Comparison of ENCODE assay signal across 20 cellular contexts in genomic region chr3:155647988-155648591, GRCh38.
"Had no signal": no experiment of that assay in that cellular context is flagged by ENCODE, and none has a peak within 500 bp of the region (broad histone marks: within the 10 kb centered on the region; RNA-seq: fewer than 3 reads in every experiment).

No MANE protein-coding gene starts in this region.

- DNase-seq: activated B cell treated with CpG ODN at 0.5 μM for 24 hours; activated CD4-positive, alpha-beta T cell treated with anti-CD3 and anti-CD28 coated beads for 48 hours; activated CD8-positive, alpha-beta memory T cell treated with anti-CD3 and anti-CD28 coated beads, Interleukin-2, amount 50 U/mL, for 4 hours; activated CD8-positive, alpha-beta T cell treated with anti-CD3 and anti-CD28 coated beads for 36 hours; activated gamma-delta T cell; activated T-cell treated with anti-CD3 and anti-CD28 coated beads, Interleukin-2, amount 50 U/mL, for 72 hours; dorsolateral prefrontal cortex; hippocampal formation; kidney; left ventricle myocardium inferior; pancreas; retina; stimulated activated CD4-positive, alpha-beta T cell treated with anti-CD3 and anti-CD28 coated beads, Interleukin-4, amount 100 ng/mL, for 24 hours; stimulated activated naive CD4-positive, alpha-beta T cell; T-helper 2 cell had no signal

- H3K27ac Mint-ChIP-seq: activated B cell treated with CpG ODN at 0.5 μM for 24 hours; activated CD8-positive, alpha-beta T cell treated with anti-CD3 and anti-CD28 coated beads for 36 hours; activated naive CD4-positive, alpha-beta T cell treated with anti-CD3 and anti-CD28 coated beads, Interleukin-2, amount 50 U/mL, for 72 hours; activated T-cell treated with anti-CD3 and anti-CD28 coated beads, Interleukin-2, amount 50 U/mL, for 72 hours had no signal

- ATAC-seq: activated CD8-positive, alpha-beta T cell treated with anti-CD3 and anti-CD28 coated beads for 36 hours; activated naive CD4-positive, alpha-beta T cell treated with anti-CD3 and anti-CD28 coated beads, Interleukin-2, amount 50 U/mL, for 72 hours; activated T-cell treated with anti-CD3 and anti-CD28 coated beads, Interleukin-2, amount 50 U/mL, for 72 hours; esophagus mucosa; pancreas had no signal

- H3K27me3 Mint-ChIP-seq: activated B cell treated with CpG ODN at 0.5 μM for 24 hours; activated CD8-positive, alpha-beta T cell treated with anti-CD3 and anti-CD28 coated beads for 36 hours had no signal

- H3K4me1 Mint-ChIP-seq: activated B cell treated with CpG ODN at 0.5 μM for 24 hours had no signal

- H3K36me3 ChIP-seq: left ventricle myocardium inferior, pancreas, tibial nerve, vagina had no signal

- H3K4me1 ChIP-seq: left ventricle myocardium inferior, vagina had no signal

- H3K9me3 Mint-ChIP-seq: activated B cell treated with CpG ODN at 0.5 μM for 24 hours; activated CD8-positive, alpha-beta T cell treated with anti-CD3 and anti-CD28 coated beads for 36 hours; activated naive CD4-positive, alpha-beta T cell treated with anti-CD3 and anti-CD28 coated beads, Interleukin-2, amount 50 U/mL, for 72 hours; activated T-cell treated with anti-CD3 and anti-CD28 coated beads, Interleukin-2, amount 50 U/mL, for 72 hours had no signal

- H3K27ac ChIP-seq: dorsolateral prefrontal cortex, left ventricle myocardium inferior, pancreas, skin epidermis, tibial nerve, vagina had no signal

- H3K27me3 ChIP-seq: pancreas, tibial nerve, vagina had no signal

- H3K36me3 Mint-ChIP-seq: activated naive CD4-positive, alpha-beta T cell treated with anti-CD3 and anti-CD28 coated beads, Interleukin-2, amount 50 U/mL, for 72 hours had no signal

- H3K9me3 ChIP-seq: left ventricle myocardium inferior, pancreas, tibial nerve, vagina had no signal

- H3K4me3 Mint-ChIP-seq: activated B cell treated with CpG ODN at 0.5 μM for 24 hours; activated CD8-positive, alpha-beta T cell treated with anti-CD3 and anti-CD28 coated beads for 36 hours; activated T-cell treated with anti-CD3 and anti-CD28 coated beads, Interleukin-2, amount 50 U/mL, for 72 hours had no signal

- H3K4me3 ChIP-seq: dorsolateral prefrontal cortex, left ventricle myocardium inferior, pancreas, skin epidermis, tibial nerve, vagina had no signal
